Comparison of ENCODE assay signal across 8 cellular contexts in the genomic region with DNA sequence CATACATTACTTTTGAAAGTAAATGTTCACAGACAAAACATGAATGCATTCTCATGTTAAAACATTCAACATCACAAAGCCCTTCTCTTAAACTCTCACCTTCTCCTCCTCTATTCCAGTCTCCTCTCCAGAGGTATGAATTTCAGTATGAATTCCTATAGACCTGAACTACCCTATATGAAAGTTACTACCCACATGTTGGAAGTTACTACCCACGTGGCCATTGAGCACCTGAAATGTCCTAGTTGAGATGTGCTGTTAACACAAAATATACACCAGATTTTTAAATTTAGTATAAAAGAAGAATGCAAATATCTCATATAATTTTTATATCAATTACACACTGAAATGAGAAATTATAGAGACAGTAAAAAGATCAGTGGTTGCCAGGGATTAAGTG.
"Had no signal": no experiment of that assay in that cellular context is flagged by ENCODE, and none has a peak within 500 bp of the region (broad histone marks: within the 10 kb centered on the region; RNA-seq: fewer than 3 reads in every experiment).

No MANE protein-coding gene starts in this region.

- DNase-seq: GDM1, GF-D8 had no signal

- H3K4me3 ChIP-seq: GM12878 had no signal

- FAIRE-seq: G401.6, GM12878, GM12891, GM12892, GM18507, GM19239 had no signal

- ATAC-seq: GM12878 had no signal
